Comparison of ENCODE assay signal across 33 cellular contexts in genomic region chr2:83943265-83943664, GRCh38.
"Had no signal": no experiment of that assay in that cellular context is flagged by ENCODE, and none has a peak within 500 bp of the region (broad histone marks: within the 10 kb centered on the region; RNA-seq: fewer than 3 reads in every experiment).

No MANE protein-coding gene starts in this region.

- H3K4me3 Mint-ChIP-seq: activated CD8-positive, alpha-beta T cell treated with anti-CD3 and anti-CD28 coated beads for 36 hours; activated naive CD8-positive, alpha-beta T cell; activated T-cell treated with anti-CD3 and anti-CD28 coated beads, Interleukin-2, amount 50 U/mL, for 4 hours; activated T-helper 17 cell treated with anti-CD3 and anti-CD28 coated beads, Interleukin-2, amount 50 U/mL, for 72 hours; central memory CD8-positive, alpha-beta T cell; dendritic cell treated with granulocyte-macrophage colony-stimulating factor and Interleukin-4, amounts not matched to agents 40 ng/mL and 50 ng/mL, for 4 days; endodermal cell had no signal

- H3K27ac Mint-ChIP-seq: activated CD8-positive, alpha-beta T cell treated with anti-CD3 and anti-CD28 coated beads for 36 hours; activated naive CD8-positive, alpha-beta T cell; activated T-helper 17 cell treated with anti-CD3 and anti-CD28 coated beads, Interleukin-2, amount 50 U/mL, for 72 hours; dendritic cell treated with granulocyte-macrophage colony-stimulating factor and Interleukin-4, amounts not matched to agents 40 ng/mL and 50 ng/mL, for 4 days; endodermal cell; WTC11 had no signal

- FAIRE-seq: astrocyte, bronchial epithelial cell had no signal

- ATAC-seq: activated CD8-positive, alpha-beta T cell treated with anti-CD3 and anti-CD28 coated beads for 36 hours; activated T-cell treated with anti-CD3 and anti-CD28 coated beads, Interleukin-2, amount 50 U/mL, for 4 hours; activated T-helper 17 cell treated with anti-CD3 and anti-CD28 coated beads, Interleukin-2, amount 50 U/mL, for 72 hours; foreskin keratinocyte; gastrocnemius medialis; heart left ventricle had no signal

- DNase-seq: activated CD4-positive, alpha-beta T cell treated with anti-CD3 and anti-CD28 coated beads for 1 hour; activated CD4-positive, alpha-beta T cell treated with anti-CD3 and anti-CD28 coated beads for 4 hours; activated CD4-positive, alpha-beta T cell treated with anti-CD3 and anti-CD28 coated beads, Interleukin-2, amount 50 U/mL, for 1 hour; activated CD4-positive, alpha-beta T cell treated with anti-CD3 and anti-CD28 coated beads, Interleukin-2, amount 50 U/mL, for 48 hours; activated CD8-positive, alpha-beta memory T cell treated with anti-CD3 and anti-CD28 coated beads for 24 hours; activated CD8-positive, alpha-beta T cell treated with anti-CD3 and anti-CD28 coated beads for 36 hours; activated effector memory CD4-positive, alpha-beta T cell treated with Interleukin-2 at 50 U/mL for 16 hours; activated gamma-delta T cell treated with Interleukin-2 at 50 U/mL for 16 hours; activated naive CD4-positive, alpha-beta T cell treated with anti-CD3 and anti-CD28 coated beads, Interleukin-2, amount 50 U/mL, for 16 hours; activated naive CD4-positive, alpha-beta T cell treated with Interleukin-2 at 50 U/mL for 16 hours; activated T-cell treated with anti-CD3 and anti-CD28 coated beads, Interleukin-2, amount 50 U/mL, for 4 hours; amniotic stem cell; anterior cingulate cortex; brain microvascular endothelial cell; dorsolateral prefrontal cortex; effector memory CD4-positive, alpha-beta T cell; endodermal cell; erythroblast; foreskin keratinocyte; gastrocnemius medialis; glutamatergic neuron; heart left ventricle; T-helper 2 cell had no signal

- H3K4me1 Mint-ChIP-seq: activated T-helper 17 cell treated with anti-CD3 and anti-CD28 coated beads, Interleukin-2, amount 50 U/mL, for 72 hours; central memory CD8-positive, alpha-beta T cell had no signal

- H3K27ac ChIP-seq: brain microvascular endothelial cell, coronary artery, dorsolateral prefrontal cortex, esophagus muscularis mucosa, foreskin keratinocyte, gastrocnemius medialis, heart left ventricle, VCaP had no signal

- H3K4me3 ChIP-seq: coronary artery, dorsolateral prefrontal cortex, esophagus muscularis mucosa, gastrocnemius medialis, heart left ventricle had no signal

- H3K36me3 ChIP-seq: brain microvascular endothelial cell, esophagus muscularis mucosa, gastrocnemius medialis, heart left ventricle had no signal

- H3K9me3 Mint-ChIP-seq: activated CD8-positive, alpha-beta T cell treated with anti-CD3 and anti-CD28 coated beads for 36 hours; activated T-helper 17 cell treated with anti-CD3 and anti-CD28 coated beads, Interleukin-2, amount 50 U/mL, for 72 hours; central memory CD8-positive, alpha-beta T cell; endodermal cell; WTC11 had no signal

- H3K4me1 ChIP-seq: esophagus muscularis mucosa, foreskin keratinocyte, gastrocnemius medialis, heart left ventricle had no signal

- H3K36me3 Mint-ChIP-seq: activated naive CD8-positive, alpha-beta T cell; WTC11 had no signal

- H3K27me3 Mint-ChIP-seq: activated CD8-positive, alpha-beta T cell treated with anti-CD3 and anti-CD28 coated beads for 36 hours; central memory CD8-positive, alpha-beta T cell; dendritic cell treated with granulocyte-macrophage colony-stimulating factor and Interleukin-4, amounts not matched to agents 40 ng/mL and 50 ng/mL, for 4 days had no signal

- H3K27me3 ChIP-seq: brain microvascular endothelial cell, dorsolateral prefrontal cortex, esophagus muscularis mucosa, foreskin keratinocyte, gastrocnemius medialis, heart left ventricle had no signal

- H3K9me3 ChIP-seq: esophagus muscularis mucosa, gastrocnemius medialis, heart left ventricle had no signal
